Comparison of ENCODE assay signal across 31 cellular contexts in genomic region chr10:88827718-88828117, GRCh38. TPM values are rescaled to one million over a fixed set of nuclear protein-coding genes. Genes with fewer than 3 reads are reported as not detected.
A peak's percentile ranks its signal among the peaks of the same experiment; 100 is the strongest.
DNase-seq lines count a peak whose midpoint lies in the region; ATAC-seq and TF ChIP-seq lines count a peak whose summit lies in the region.
"Had no signal": no experiment of that assay in that cellular context is flagged by ENCODE, and none has a peak within 500 bp of the region (broad histone marks: within the 10 kb centered on the region; RNA-seq: fewer than 3 reads in every experiment).

No MANE protein-coding gene starts in this region.

- H3K4me3 ChIP-seq in CD4-positive, CD25-positive, alpha-beta regulatory T cell (ENCODE audit: low read depth, low read length): no peak overlapping the region
- no peak overlapping the region for H3K4me3 ChIP-seq in HEK293 (ENCODE audit: low read depth, low read length)
- no peak overlapping the region for H3K4me3 ChIP-seq in CD4-positive, alpha-beta memory T cell (ENCODE audit: low read length in 2 of 2)
- H3K4me3 ChIP-seq: BLaER1, GM12878, SJCRH30 had no signal

- H3K27ac Mint-ChIP-seq in activated CD8-positive, alpha-beta T cell treated with anti-CD3 and anti-CD28 coated beads for 36 hours: peak overlapping the region; percentile 1
- H3K27ac Mint-ChIP-seq in activated CD8-positive, alpha-beta T cell treated with anti-CD3 and anti-CD28 coated beads, Interleukin-2, amount 10 ng/mL, durations not matched to agents 7 days and 5 days: no peak overlapping the region
- H3K27ac Mint-ChIP-seq in CD4-positive, CD25-positive, alpha-beta regulatory T cell: peak overlapping the region in 2 of 3 donors; percentile 47 to 58
- H3K27ac Mint-ChIP-seq in stimulated activated memory B cell treated with anti-CD40 and anti-IgM and Interleukin-4, amounts not matched to agents 10 μg/mL and 1 μg/mL and 100 μg/mL, for 72 hours: peak overlapping the region; percentile 45
- peak overlapping the region in 1 of 7 donors; percentile 28 for H3K27ac Mint-ChIP-seq in CD4-positive, alpha-beta memory T cell

- H3K27me3 Mint-ChIP-seq in activated CD8-positive, alpha-beta T cell treated with anti-CD3 and anti-CD28 coated beads for 36 hours: no peaks in the 10 kb centered on the region
- H3K27me3 Mint-ChIP-seq in activated CD8-positive, alpha-beta T cell treated with anti-CD3 and anti-CD28 coated beads, Interleukin-2, amount 10 ng/mL, durations not matched to agents 7 days and 5 days (ENCODE audit: low read depth): no peaks in the 10 kb centered on the region
- H3K27me3 Mint-ChIP-seq in CD4-positive, CD25-positive, alpha-beta regulatory T cell: no peaks in the 10 kb centered on the region
- H3K27me3 Mint-ChIP-seq in stimulated activated memory B cell treated with anti-CD40 and anti-IgM and Interleukin-4, amounts not matched to agents 10 μg/mL and 1 μg/mL and 100 μg/mL, for 72 hours: no peaks in the 10 kb centered on the region
- H3K27me3 Mint-ChIP-seq in CD4-positive, alpha-beta memory T cell: no peaks in the 10 kb centered on the region
- H3K27me3 Mint-ChIP-seq: CD4-positive, alpha-beta T cell had no signal

- CTCF ChIA-PET in activated CD8-positive, alpha-beta T cell treated with anti-CD3 and anti-CD28 coated beads for 36 hours (lab: Charles Lee): interaction anchor here (0.7 to 7.4 kb wide), 8 partner anchors 8 to 245 kb away, joined by 3 to 66 read pairs (median 6); partner anchors contain the start of gene RNLS
- CTCF ChIA-PET in activated CD8-positive, alpha-beta T cell treated with anti-CD3 and anti-CD28 coated beads, Interleukin-2, amount 10 ng/mL, durations not matched to agents 7 days and 5 days (lab: Charles Lee): interaction anchor here (1.0 to 6.1 kb wide), 5 partner anchors 8 to 139 kb away, joined by 3 to 59 read pairs (median 11); no protein-coding TSS in a partner anchor
- CTCF ChIA-PET in HEK293 (lab: Yijun Ruan, JAX): interaction anchor here (0.7 to 3.6 kb wide), 9 partner anchors 8 to 390 kb away, joined by 3 to 33 read pairs (median 5); no protein-coding TSS in a partner anchor
- CTCF ChIA-PET in CD4-positive, alpha-beta memory T cell (lab: Charles Lee; ENCODE audit: partially characterized antibody): interaction anchor here (1.0 to 12.8 kb wide), 6 partner anchors 8 to 586 kb away, joined by 3 to 146 read pairs (median 16); partner anchors contain the start of genes IFIT5 and STAMBPL1

- no peaks in the 10 kb centered on the region for H3K9me3 ChIP-seq in CD4-positive, CD25-positive, alpha-beta regulatory T cell (ENCODE audit: control insufficient read depth in 2 of 2, low read length in 2 of 2)
- no peaks in the 10 kb centered on the region for H3K9me3 ChIP-seq in HEK293 (ENCODE audit: control insufficient read depth, insufficient read depth, low read depth, low read length)
- no peaks in the 10 kb centered on the region for H3K9me3 ChIP-seq in CD4-positive, alpha-beta memory T cell (ENCODE audit: control insufficient read depth in 1 of 2, low read length in 2 of 2)
- H3K9me3 ChIP-seq: BLaER1, SJCRH30 had no signal

- H3K36me3 Mint-ChIP-seq in activated CD8-positive, alpha-beta T cell treated with anti-CD3 and anti-CD28 coated beads for 36 hours (ENCODE audit: low read depth): peaks cover 5% of the 10 kb centered on the region
- H3K36me3 Mint-ChIP-seq in activated CD8-positive, alpha-beta T cell treated with anti-CD3 and anti-CD28 coated beads, Interleukin-2, amount 10 ng/mL, durations not matched to agents 7 days and 5 days (ENCODE audit: low read depth): peaks cover 26% of the 10 kb centered on the region
- H3K36me3 Mint-ChIP-seq in CD4-positive, CD25-positive, alpha-beta regulatory T cell: no peaks in the 10 kb centered on the region
- no peaks in the 10 kb centered on the region for H3K36me3 Mint-ChIP-seq in stimulated activated memory B cell treated with anti-CD40 and anti-IgM and Interleukin-4, amounts not matched to agents 10 μg/mL and 1 μg/mL and 100 μg/mL, for 72 hours
- H3K36me3 Mint-ChIP-seq in CD4-positive, alpha-beta memory T cell: no peaks in the 10 kb centered on the region

- no peak overlapping the region for H3K4me3 Mint-ChIP-seq in activated CD8-positive, alpha-beta T cell treated with anti-CD3 and anti-CD28 coated beads for 36 hours
- no peak overlapping the region for H3K4me3 Mint-ChIP-seq in activated CD8-positive, alpha-beta T cell treated with anti-CD3 and anti-CD28 coated beads, Interleukin-2, amount 10 ng/mL, durations not matched to agents 7 days and 5 days
- H3K4me3 Mint-ChIP-seq in CD4-positive, CD25-positive, alpha-beta regulatory T cell: no peak overlapping the region
- H3K4me3 Mint-ChIP-seq in stimulated activated memory B cell treated with anti-CD40 and anti-IgM and Interleukin-4, amounts not matched to agents 10 μg/mL and 1 μg/mL and 100 μg/mL, for 72 hours: no peak overlapping the region
- no peak overlapping the region for H3K4me3 Mint-ChIP-seq in CD4-positive, alpha-beta memory T cell
- H3K4me3 Mint-ChIP-seq: CD4-positive, alpha-beta T cell had no signal

- H3K27ac ChIP-seq in CD4-positive, CD25-positive, alpha-beta regulatory T cell (ENCODE audit: insufficient read depth, low read length, poor library complexity, severe bottlenecking): no peak overlapping the region
- no peak overlapping the region for H3K27ac ChIP-seq in HEK293 (ENCODE audit: extremely low read depth, low read depth, low read length)
- H3K27ac ChIP-seq in CD4-positive, alpha-beta memory T cell (ENCODE audit: low read depth, low read length): no peak overlapping the region
- H3K27ac ChIP-seq: BLaER1, SJCRH30 had no signal

- H3K4me1 ChIP-seq in CD4-positive, CD25-positive, alpha-beta regulatory T cell (ENCODE audit: control insufficient read depth, insufficient read depth, low read length, poor library complexity, severe bottlenecking): peaks cover 58% of the 10 kb centered on the region
- no peaks in the 10 kb centered on the region for H3K4me1 ChIP-seq in HEK293 (ENCODE audit: control insufficient read depth, insufficient read depth, low read length)
- H3K4me1 ChIP-seq in CD4-positive, alpha-beta memory T cell (ENCODE audit: insufficient read depth, low read length): peaks cover 61% of the 10 kb centered on the region
- H3K4me1 ChIP-seq: SJCRH30 had no signal

- H3K36me3 ChIP-seq in CD4-positive, CD25-positive, alpha-beta regulatory T cell (ENCODE audit: control insufficient read depth, insufficient read depth, low read length): no peaks in the 10 kb centered on the region
- no peaks in the 10 kb centered on the region for H3K36me3 ChIP-seq in HEK293 (ENCODE audit: control insufficient read depth in 2 of 2, insufficient read depth in 1 of 2, low read length in 2 of 2)
- no peaks in the 10 kb centered on the region for H3K36me3 ChIP-seq in CD4-positive, alpha-beta memory T cell (ENCODE audit: insufficient read depth, low read length)
- H3K36me3 ChIP-seq: BLaER1, SJCRH30 had no signal

- H3K9me3 Mint-ChIP-seq in activated CD8-positive, alpha-beta T cell treated with anti-CD3 and anti-CD28 coated beads for 36 hours: peaks cover 6% of the 10 kb centered on the region
- H3K9me3 Mint-ChIP-seq in activated CD8-positive, alpha-beta T cell treated with anti-CD3 and anti-CD28 coated beads, Interleukin-2, amount 10 ng/mL, durations not matched to agents 7 days and 5 days (ENCODE audit: insufficient read depth): no peaks in the 10 kb centered on the region
- H3K9me3 Mint-ChIP-seq in CD4-positive, CD25-positive, alpha-beta regulatory T cell: peaks cover 0 to 3% (median 0%) of the 10 kb centered on the region in 7 donors
- H3K9me3 Mint-ChIP-seq in stimulated activated memory B cell treated with anti-CD40 and anti-IgM and Interleukin-4, amounts not matched to agents 10 μg/mL and 1 μg/mL and 100 μg/mL, for 72 hours: no peaks in the 10 kb centered on the region
- H3K9me3 Mint-ChIP-seq in CD4-positive, alpha-beta memory T cell: peaks cover 0 to 3% (median 0%) of the 10 kb centered on the region in 8 donors
- H3K9me3 Mint-ChIP-seq: CD4-positive, alpha-beta T cell had no signal

- H3K4me1 Mint-ChIP-seq in activated CD8-positive, alpha-beta T cell treated with anti-CD3 and anti-CD28 coated beads for 36 hours (ENCODE audit: low read depth): peaks cover 56% of the 10 kb centered on the region
- peaks cover 77% of the 10 kb centered on the region for H3K4me1 Mint-ChIP-seq in activated CD8-positive, alpha-beta T cell treated with anti-CD3 and anti-CD28 coated beads, Interleukin-2, amount 10 ng/mL, durations not matched to agents 7 days and 5 days (ENCODE audit: low read depth)
- H3K4me1 Mint-ChIP-seq in CD4-positive, CD25-positive, alpha-beta regulatory T cell: peaks cover 47 to 85% (median 56%) of the 10 kb centered on the region in 4 donors
- H3K4me1 Mint-ChIP-seq in stimulated activated memory B cell treated with anti-CD40 and anti-IgM and Interleukin-4, amounts not matched to agents 10 μg/mL and 1 μg/mL and 100 μg/mL, for 72 hours: peaks cover 36% of the 10 kb centered on the region
- H3K4me1 Mint-ChIP-seq in CD4-positive, alpha-beta memory T cell: peaks cover 42 to 79% (median 65%) of the 10 kb centered on the region in 4 donors

- no peak for TF ChIP-seq CTCF in activated CD8-positive, alpha-beta T cell treated with anti-CD3 and anti-CD28 coated beads for 36 hours (IDR thresholded peaks at IDR 0.05)
- no peak for TF ChIP-seq CTCF in HEK293 (tag by site-specific recombination; IDR thresholded peaks at IDR 0.05)

- no peaks in the 10 kb centered on the region for H3K27me3 ChIP-seq in CD4-positive, CD25-positive, alpha-beta regulatory T cell (ENCODE audit: control insufficient read depth, insufficient read depth, low read length)
- H3K27me3 ChIP-seq in CD4-positive, alpha-beta memory T cell (ENCODE audit: insufficient read depth, low read length): no peaks in the 10 kb centered on the region
- H3K27me3 ChIP-seq: BLaER1, SJCRH30 had no signal

- POLR2A ChIA-PET in activated CD8-positive, alpha-beta T cell treated with anti-CD3 and anti-CD28 coated beads for 36 hours (lab: Charles Lee): interaction anchor here (0.7 to 2.4 kb wide), 4 partner anchors 52 to 244 kb away, joined by 3 to 8 read pairs (median 4); partner anchors contain the start of genes FAS, RNLS and STAMBPL1
- POLR2A ChIA-PET in activated CD8-positive, alpha-beta T cell treated with anti-CD3 and anti-CD28 coated beads, Interleukin-2, amount 10 ng/mL, durations not matched to agents 7 days and 5 days (lab: Charles Lee): interaction anchor here (1.7 kb wide), 1 partner anchor 52 kb away, joined by 8 read pairs; the partner anchor contains the start of gene STAMBPL1
- POLR2A ChIA-PET in HEK293 (lab: Yijun Ruan, JAX): no interaction called here
- POLR2A ChIA-PET in CD4-positive, alpha-beta memory T cell (lab: Charles Lee; ENCODE audit: partially characterized antibody): interaction anchor here (1.2 to 7.6 kb wide), 3 partner anchors 52 to 965 kb away, joined by 3 to 38 read pairs (median 16); partner anchors contain the start of genes FAS and STAMBPL1

- intact Hi-C loops in activated CD8-positive, alpha-beta T cell treated with anti-CD3 and anti-CD28 coated beads for 36 hours (cut with micrococcal nuclease): no loop called here
- intact Hi-C loops in CD4-positive, alpha-beta memory T cell (cut with micrococcal nuclease): loop anchor here (5.0 to 10.0 kb wide), 2 partner anchors 877 to 965 kb away; partner anchors contain the start of genes KIF20B, KLLN and PTEN

- DNase-seq in activated CD8-positive, alpha-beta T cell treated with anti-CD3 and anti-CD28 coated beads for 36 hours: no peak
- DNase-seq in activated CD8-positive, alpha-beta T cell treated with anti-CD3 and anti-CD28 coated beads, Interleukin-2, amount 10 ng/mL, durations not matched to agents 7 days and 5 days: no peak
- DNase-seq in CD4-positive, CD25-positive, alpha-beta regulatory T cell: no peak
- DNase-seq in CD4-positive, alpha-beta memory T cell: no peak
- DNase-seq in NCI-H1930 (lab: John Stamatoyannopoulos, UW): no peak
- DNase-seq: CD4-positive, alpha-beta T cell; COR-L47; DMS53; GDM1; Kasumi-1; NCI-H1092 treated with DMSO at 0.1 percent for 48 hours; NCI-H1436; NCI-H187 treated with DMSO at 0.1 percent for 48 hours; NCI-H2107; NCI-H446; NCI-H524 treated with DMSO at 0.1 percent for 48 hours; NCI-H774; PC-3; SJCRH30 had no signal

- peak; percentile 19 for ATAC-seq in activated CD8-positive, alpha-beta T cell treated with anti-CD3 and anti-CD28 coated beads for 36 hours
- ATAC-seq in activated CD8-positive, alpha-beta T cell treated with anti-CD3 and anti-CD28 coated beads, Interleukin-2, amount 10 ng/mL, durations not matched to agents 7 days and 5 days: no peak
- no peak for ATAC-seq in CD4-positive, CD25-positive, alpha-beta regulatory T cell (ENCODE audit: low read depth in 2 of 2)
- no peak for ATAC-seq in stimulated activated memory B cell treated with anti-CD40 and anti-IgM and Interleukin-4, amounts not matched to agents 10 μg/mL and 1 μg/mL and 100 μg/mL, for 72 hours
- ATAC-seq: GM12878, HCT116, PC-3, Right ventricle myocardium inferior, SK-N-SH treated with all-trans-retinoic acid at 6 μM for 48 hours had no signal

RNA-seq across cellular contexts. Expression of gene ANKRD22, which starts 23.9 kb away (rescaled TPM):
- not detected for total RNA-seq in activated CD8-positive, alpha-beta T cell treated with anti-CD3 and anti-CD28 coated beads for 36 hours
- under 1 TPM in 1 of 2 experiments, not detected in 1; 0.45 TPM for total RNA-seq in activated CD8-positive, alpha-beta T cell treated with anti-CD3 and anti-CD28 coated beads, Interleukin-2, amount 10 ng/mL, durations not matched to agents 7 days and 5 days
- not detected for total RNA-seq in CD4-positive, CD25-positive, alpha-beta regulatory T cell
- polyA plus RNA-seq in CD4-positive, CD25-positive, alpha-beta regulatory T cell: under 1 TPM; 0.10 to 0.20 (median 0.18) TPM
- total RNA-seq in CD4-positive, alpha-beta memory T cell: under 1 TPM in 1 of 2 experiments, not detected in 1; 0.58 TPM
- not detected for polyA plus RNA-seq in CD4-positive, alpha-beta memory T cell
- total RNA-seq: CD4-positive, alpha-beta T cell; H1; M059J; Right ventricle myocardium inferior; RPMI7951; SJCRH30 had no signal
- polyA plus RNA-seq: AG04450 had no signal

RNA-seq across cellular contexts. Expression of gene LIPM, which starts 25.2 kb away (rescaled TPM):
- not detected for total RNA-seq in activated CD8-positive, alpha-beta T cell treated with anti-CD3 and anti-CD28 coated beads for 36 hours
- not detected for total RNA-seq in activated CD8-positive, alpha-beta T cell treated with anti-CD3 and anti-CD28 coated beads, Interleukin-2, amount 10 ng/mL, durations not matched to agents 7 days and 5 days
- total RNA-seq in CD4-positive, CD25-positive, alpha-beta regulatory T cell: not detected
- polyA plus RNA-seq in CD4-positive, CD25-positive, alpha-beta regulatory T cell: not detected
- total RNA-seq in CD4-positive, alpha-beta memory T cell: not detected
- polyA plus RNA-seq in CD4-positive, alpha-beta memory T cell: not detected
- total RNA-seq: CD4-positive, alpha-beta T cell; GM12878; H1; HT-29; M059J; PC-3; Right ventricle myocardium inferior; RPMI7951; SJCRH30 had no signal
- polyA plus RNA-seq: AG04450, GM12878, H1 had no signal

RNA-seq across cellular contexts. Expression of gene STAMBPL1, which starts 52.3 kb away (rescaled TPM):
- 10 to 100 TPM; 71.1 to 76.5 TPM for total RNA-seq in activated CD8-positive, alpha-beta T cell treated with anti-CD3 and anti-CD28 coated beads for 36 hours
- total RNA-seq in activated CD8-positive, alpha-beta T cell treated with anti-CD3 and anti-CD28 coated beads, Interleukin-2, amount 10 ng/mL, durations not matched to agents 7 days and 5 days: 10 to 100 TPM; 67.6 TPM
- total RNA-seq in CD4-positive, CD25-positive, alpha-beta regulatory T cell: 40.5 TPM
- 10 to 100 TPM; 12.2 to 15.3 (median 13.9) TPM for polyA plus RNA-seq in CD4-positive, CD25-positive, alpha-beta regulatory T cell
- 10 to 100 TPM; 37.9 to 43.2 TPM for total RNA-seq in CD4-positive, alpha-beta memory T cell
- 10 to 100 TPM in 1 of 2 donors, 1 to 10 TPM in 1; 5.3 to 12.0 TPM for polyA plus RNA-seq in CD4-positive, alpha-beta memory T cell
